In genomic region chr16:78289844-78290277, GRCh38 we compare ENCODE assay signal across 28 cellular contexts.
DNase-seq lines count a peak whose midpoint lies in the region; ATAC-seq and TF ChIP-seq lines count a peak whose summit lies in the region.
"Had no signal": no experiment of that assay in that cellular context is flagged by ENCODE, and none has a peak within 500 bp of the region (broad histone marks: within the 10 kb centered on the region; RNA-seq: fewer than 3 reads in every experiment).

No MANE protein-coding gene starts in this region.

- H3K4me3 ChIP-seq in thyroid gland (replicated peaks in 1 of 3), result no peak overlapping the region
- H3K4me3 ChIP-seq: dorsolateral prefrontal cortex, gastroesophageal sphincter, prostate gland, sigmoid colon, tibial nerve had no signal

- peaks cover 26 to 42% of the 10 kb centered on the region in 2 donors for H3K4me1 ChIP-seq in thyroid gland
- H3K4me1 ChIP-seq: prostate gland had no signal

- no peaks in the 10 kb centered on the region for H3K36me3 ChIP-seq in thyroid gland
- H3K36me3 ChIP-seq: gastroesophageal sphincter, prostate gland, sigmoid colon, tibial nerve had no signal

- intact Hi-C loops in thyroid gland (cut with DNase I), result no loop called here

- WGBS in thyroid gland, 2 donors, result 48 to 55% methylated on average over 7 of the region's 7 CpGs

- TF ChIP-seq CTCF in thyroid gland (IDR thresholded peaks at IDR 0.05) (no peak), omental fat pad (IDR thresholded peaks at IDR 0.05) (no peak)

- H3K27ac ChIP-seq in thyroid gland, result peak overlapping the region in 2 of 3 donors; percentile 11 to 74
- H3K27ac ChIP-seq: gastroesophageal sphincter, prostate gland, sigmoid colon, tibial nerve had no signal

- no peaks in the 10 kb centered on the region for H3K9me3 ChIP-seq in thyroid gland
- H3K9me3 ChIP-seq: gastroesophageal sphincter, prostate gland, sigmoid colon, tibial nerve had no signal

- TF ChIP-seq POLR2A in thyroid gland (IDR thresholded peaks at IDR 0.05), result no peak

- ATAC-seq in omental fat pad (ENCODE audit: low FRiP score), result no peak
- ATAC-seq: activated CD8-positive, alpha-beta T cell treated with anti-CD3 and anti-CD28 coated beads for 36 hours; gastroesophageal sphincter; left lobe of liver had no signal

- no peaks in the 10 kb centered on the region for H3K27me3 ChIP-seq in thyroid gland
- H3K27me3 ChIP-seq: dorsolateral prefrontal cortex, gastroesophageal sphincter, sigmoid colon, tibial nerve had no signal

- DNase-seq in NCI-H2107 (lab: John Stamatoyannopoulos, UW) (peak; percentile 5), NCI-H2107 treated with DMSO at 0.1 percent for 48 hours (lab: John Stamatoyannopoulos, UW; ENCODE audit: unreplicated experiment) (no peak), NCI-H510A treated with DMSO at 0.1 percent for 48 hours (lab: John Stamatoyannopoulos, UW) (peak; percentile 68), kidney tubule cell (ENCODE audit: low spot score) (peak; percentile 9), thyroid gland (no peak), activated gamma-delta T cell treated with Interleukin-2 at 50 U/mL for 16 hours (no peak), AG20443 (ENCODE audit: low spot score) (no peak), omental fat pad (ENCODE audit: low spot score) (no peak)
- DNase-seq: activated CD8-positive, alpha-beta memory T cell treated with anti-CD3 and anti-CD28 coated beads, Interleukin-2, amount 50 U/mL, for 48 hours; activated CD8-positive, alpha-beta T cell treated with anti-CD3 and anti-CD28 coated beads for 36 hours; amniotic stem cell; CD4-positive, alpha-beta memory T cell; DMS 273 treated with DMSO at 0.1 percent for 48 hours; dorsolateral prefrontal cortex; H7; hippocampal formation; IMR-90; NCI-H1048; NCI-H2081; NCI-H446 treated with DMSO at 0.1 percent for 48 hours; nucleus accumbens; sigmoid colon; stimulated activated CD4-positive, alpha-beta T cell treated with anti-CD3 and anti-CD28 coated beads, Interleukin-12 subunit alpha, Interleukin-12 subunit beta, amount 100 ng/mL, for 4 hours; stimulated activated CD4-positive, alpha-beta T cell treated with anti-CD3 and anti-CD28 coated beads, Interleukin-4, amount 100 ng/mL, for 1 hour had no signal

Comparison
In these comparisons a context has a peak if more than half of its experiments do, and no peak if none do; other contexts are left out.
1. DNase-seq: peak in NCI-H2107 (single experiment), NCI-H510A treated with DMSO at 0.1 percent for 48 hours (single experiment) and kidney tubule cell (single experiment); none in NCI-H2107 treated with DMSO at 0.1 percent for 48 hours (single experiment), thyroid gland (0 of 2), activated gamma-delta T cell treated with Interleukin-2 at 50 U/mL for 16 hours (single experiment), AG20443 (single experiment) and omental fat pad (single experiment).